In genomic region chr3:18199757-18200156, GRCh38 we compare ENCODE assay signal across 16 cellular contexts.
DNase-seq lines count a peak whose midpoint lies in the region; ATAC-seq and TF ChIP-seq lines count a peak whose summit lies in the region.
"Had no signal": no experiment of that assay in that cellular context is flagged by ENCODE, and none has a peak within 500 bp of the region (broad histone marks: within the 10 kb centered on the region; RNA-seq: fewer than 3 reads in every experiment).

No MANE protein-coding gene starts in this region.

- H3K36me3 Mint-ChIP-seq in natural killer cell, result peaks cover 11% of the 10 kb centered on the region
- H3K36me3 Mint-ChIP-seq in natural killer cell treated with Interleukin-12 subunit alpha and Interleukin-12 subunit beta and Interleukin-15 and Interleukin-18, amount 100 ng/mL, for 72 hours, result peaks cover 13% of the 10 kb centered on the region
- H3K36me3 Mint-ChIP-seq in stimulated activated effector memory CD8-positive, alpha-beta T cell treated with anti-CD3 and anti-CD28 coated beads, Interleukin-12 subunit alpha, Interleukin-12 subunit beta, amount 100 ng/mL, for 72 hours, result no peaks in the 10 kb centered on the region
- H3K36me3 Mint-ChIP-seq: CD4-positive, CD25-positive, alpha-beta regulatory T cell had no signal

- H3K27ac Mint-ChIP-seq in natural killer cell, result no peak overlapping the region
- H3K27ac Mint-ChIP-seq in natural killer cell treated with Interleukin-12 subunit alpha and Interleukin-12 subunit beta and Interleukin-15 and Interleukin-18, amount 100 ng/mL, for 72 hours, result no peak overlapping the region
- H3K27ac Mint-ChIP-seq in stimulated activated effector memory CD8-positive, alpha-beta T cell treated with anti-CD3 and anti-CD28 coated beads, Interleukin-12 subunit alpha, Interleukin-12 subunit beta, amount 100 ng/mL, for 72 hours, result no peak overlapping the region
- H3K27ac Mint-ChIP-seq: B cell; CD4-positive, CD25-positive, alpha-beta regulatory T cell; CD8-positive, alpha-beta T cell had no signal

- intact Hi-C loops in natural killer cell (cut with micrococcal nuclease), result no loop called here

- H3K9me3 Mint-ChIP-seq in natural killer cell, result peaks cover 2 to 8% of the 10 kb centered on the region in 2 donors
- H3K9me3 Mint-ChIP-seq in natural killer cell treated with Interleukin-12 subunit alpha and Interleukin-12 subunit beta and Interleukin-15 and Interleukin-18, amount 100 ng/mL, for 72 hours, result peaks cover 4% of the 10 kb centered on the region
- peaks cover 6% of the 10 kb centered on the region for H3K9me3 Mint-ChIP-seq in stimulated activated effector memory CD8-positive, alpha-beta T cell treated with anti-CD3 and anti-CD28 coated beads, Interleukin-12 subunit alpha, Interleukin-12 subunit beta, amount 100 ng/mL, for 72 hours

- peaks cover 0 to 12% of the 10 kb centered on the region in 2 donors for H3K27me3 Mint-ChIP-seq in natural killer cell (ENCODE audit: low read depth in 2 of 2)
- peaks cover 6 to 16% of the 10 kb centered on the region in 2 donors for H3K27me3 Mint-ChIP-seq in natural killer cell treated with Interleukin-12 subunit alpha and Interleukin-12 subunit beta and Interleukin-15 and Interleukin-18, amount 100 ng/mL, for 72 hours
- H3K27me3 Mint-ChIP-seq: B cell; CD4-positive, CD25-positive, alpha-beta regulatory T cell had no signal

- H3K4me1 Mint-ChIP-seq in natural killer cell, result no peaks in the 10 kb centered on the region
- no peaks in the 10 kb centered on the region for H3K4me1 Mint-ChIP-seq in natural killer cell treated with Interleukin-12 subunit alpha and Interleukin-12 subunit beta and Interleukin-15 and Interleukin-18, amount 100 ng/mL, for 72 hours (ENCODE audit: low read depth in 2 of 2)
- H3K4me1 Mint-ChIP-seq in stimulated activated effector memory CD8-positive, alpha-beta T cell treated with anti-CD3 and anti-CD28 coated beads, Interleukin-12 subunit alpha, Interleukin-12 subunit beta, amount 100 ng/mL, for 72 hours, result no peaks in the 10 kb centered on the region
- H3K4me1 Mint-ChIP-seq: B cell; CD4-positive, CD25-positive, alpha-beta regulatory T cell had no signal

- no peak overlapping the region for H3K4me3 Mint-ChIP-seq in natural killer cell
- H3K4me3 Mint-ChIP-seq in natural killer cell treated with Interleukin-12 subunit alpha and Interleukin-12 subunit beta and Interleukin-15 and Interleukin-18, amount 100 ng/mL, for 72 hours, result no peak overlapping the region
- no peak overlapping the region for H3K4me3 Mint-ChIP-seq in stimulated activated effector memory CD8-positive, alpha-beta T cell treated with anti-CD3 and anti-CD28 coated beads, Interleukin-12 subunit alpha, Interleukin-12 subunit beta, amount 100 ng/mL, for 72 hours
- H3K4me3 Mint-ChIP-seq: B cell; CD4-positive, CD25-positive, alpha-beta regulatory T cell; CD8-positive, alpha-beta T cell had no signal

- peak; percentile 2 for DNase-seq in DMS53 (lab: John Stamatoyannopoulos, UW)
- DNase-seq in DMS53 treated with DMSO at 0.1 percent for 48 hours (lab: John Stamatoyannopoulos, UW; ENCODE audit: unreplicated experiment), result no peak
- no peak for DNase-seq in natural killer cell
- DNase-seq in natural killer cell treated with Interleukin-12 subunit alpha and Interleukin-12 subunit beta and Interleukin-15 and Interleukin-18, amount 100 ng/mL, for 72 hours (ENCODE audit: low spot score), result no peak
- DNase-seq in stimulated activated effector memory CD8-positive, alpha-beta T cell treated with anti-CD3 and anti-CD28 coated beads, Interleukin-12 subunit alpha, Interleukin-12 subunit beta, amount 100 ng/mL, for 72 hours (ENCODE audit: low spot score in 2 of 2), result no peak
- DNase-seq in NCI-H510A (lab: John Stamatoyannopoulos, UW), result no peak
- DNase-seq: Caco-2; CD4-positive, CD25-positive, alpha-beta regulatory T cell; CD8-positive, alpha-beta T cell; DMS153; DMS79 treated with DMSO at 0.1 percent for 48 hours; GM23248; H7; HCEC 1CT had no signal

- TF ChIP-seq CTCF in natural killer cell (IDR thresholded peaks at IDR 0.05), result no peak

- peak in 2 of 3 donors; percentile 58 for ATAC-seq in natural killer cell
- no peak for ATAC-seq in natural killer cell treated with Interleukin-12 subunit alpha and Interleukin-12 subunit beta and Interleukin-15 and Interleukin-18, amount 100 ng/mL, for 72 hours
- ATAC-seq in stimulated activated effector memory CD8-positive, alpha-beta T cell treated with anti-CD3 and anti-CD28 coated beads, Interleukin-12 subunit alpha, Interleukin-12 subunit beta, amount 100 ng/mL, for 72 hours, result peak; percentile 32
- ATAC-seq: CD8-positive, alpha-beta T cell; GM12878 had no signal

Comparison
In these comparisons a context has a peak if more than half of its experiments do, and no peak if none do; other contexts are left out.
1. ATAC-seq: peak in natural killer cell (2 of 3) and stimulated activated effector memory CD8-positive, alpha-beta T cell treated with anti-CD3 and anti-CD28 coated beads, Interleukin-12 subunit alpha, Interleukin-12 subunit beta, amount 100 ng/mL, for 72 hours (single experiment); none in natural killer cell treated with Interleukin-12 subunit alpha and Interleukin-12 subunit beta and Interleukin-15 and Interleukin-18, amount 100 ng/mL, for 72 hours (0 of 2).